Comparison of ENCODE assay signal across 1 cellular context in the genomic region with DNA sequence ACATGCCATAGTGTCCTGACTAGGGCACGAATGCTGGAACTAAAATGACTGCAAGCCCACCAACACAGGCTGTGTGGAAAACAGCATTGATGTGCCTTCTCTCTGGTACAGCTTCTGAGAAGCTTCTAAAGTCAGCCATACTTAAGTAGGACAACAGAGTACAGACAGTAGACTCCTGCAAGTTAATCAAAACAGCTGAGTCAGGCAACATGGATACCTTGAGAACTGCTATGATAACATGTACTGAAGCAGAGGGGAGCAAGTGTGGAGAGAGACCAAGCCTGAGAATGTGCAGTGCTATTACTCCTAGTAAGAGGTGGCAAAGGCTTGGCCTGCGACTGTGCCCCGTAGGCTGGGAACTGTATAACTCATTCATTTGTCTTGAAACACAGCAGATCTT.
TF ChIP-seq lines count a peak whose summit lies in the region.

No MANE protein-coding gene starts in this region.

TF ChIP-seq in neural cell, 6 proteins besides CTCF, POLR2A, EP300 and RAD21 (continued from another document):
- TF ChIP-seq, protein P1, sequence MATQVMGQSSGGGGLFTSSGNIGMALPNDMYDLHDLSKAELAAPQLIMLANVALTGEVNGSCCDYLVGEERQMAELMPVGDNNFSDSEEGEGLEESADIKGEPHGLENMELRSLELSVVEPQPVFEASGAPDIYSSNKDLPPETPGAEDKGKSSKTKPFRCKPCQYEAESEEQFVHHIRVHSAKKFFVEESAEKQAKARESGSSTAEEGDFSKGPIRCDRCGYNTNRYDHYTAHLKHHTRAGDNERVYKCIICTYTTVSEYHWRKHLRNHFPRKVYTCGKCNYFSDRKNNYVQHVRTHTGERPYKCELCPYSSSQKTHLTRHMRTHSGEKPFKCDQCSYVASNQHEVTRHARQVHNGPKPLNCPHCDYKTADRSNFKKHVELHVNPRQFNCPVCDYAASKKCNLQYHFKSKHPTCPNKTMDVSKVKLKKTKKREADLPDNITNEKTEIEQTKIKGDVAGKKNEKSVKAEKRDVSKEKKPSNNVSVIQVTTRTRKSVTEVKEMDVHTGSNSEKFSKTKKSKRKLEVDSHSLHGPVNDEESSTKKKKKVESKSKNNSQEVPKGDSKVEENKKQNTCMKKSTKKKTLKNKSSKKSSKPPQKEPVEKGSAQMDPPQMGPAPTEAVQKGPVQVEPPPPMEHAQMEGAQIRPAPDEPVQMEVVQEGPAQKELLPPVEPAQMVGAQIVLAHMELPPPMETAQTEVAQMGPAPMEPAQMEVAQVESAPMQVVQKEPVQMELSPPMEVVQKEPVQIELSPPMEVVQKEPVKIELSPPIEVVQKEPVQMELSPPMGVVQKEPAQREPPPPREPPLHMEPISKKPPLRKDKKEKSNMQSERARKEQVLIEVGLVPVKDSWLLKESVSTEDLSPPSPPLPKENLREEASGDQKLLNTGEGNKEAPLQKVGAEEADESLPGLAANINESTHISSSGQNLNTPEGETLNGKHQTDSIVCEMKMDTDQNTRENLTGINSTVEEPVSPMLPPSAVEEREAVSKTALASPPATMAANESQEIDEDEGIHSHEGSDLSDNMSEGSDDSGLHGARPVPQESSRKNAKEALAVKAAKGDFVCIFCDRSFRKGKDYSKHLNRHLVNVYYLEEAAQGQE (IDR thresholded peaks at IDR 0.05; ENCODE audit: borderline replicate concordance), result no peak
- no peak for TF ChIP-seq SMC3 (conservative IDR thresholded peaks at IDR 0.05; ENCODE audit: poor library complexity)
- no peak for TF ChIP-seq TAF1 (IDR thresholded peaks at IDR 0.05; ENCODE audit: low read depth)
- TF ChIP-seq EZH2 (IDR thresholded peaks at IDR 0.05; ENCODE audit: borderline replicate concordance, insufficient read depth, low read length, poor library complexity, severe bottlenecking), result no peak
- no peak for TF ChIP-seq POLR2AphosphoS5 (IDR thresholded peaks at IDR 0.05)
